ENCODE assay signal across 8 cellular contexts in genomic region chr11:87352759-87353707, GRCh38.
A peak's percentile ranks its signal among the peaks of the same experiment; 100 is the strongest.
DNase-seq lines count a peak whose midpoint lies in the region; ATAC-seq and TF ChIP-seq lines count a peak whose summit lies in the region.

No MANE protein-coding gene starts in this region.

- ATAC-seq in GM21723 (IDR thresholded peaks at IDR 0.05; ENCODE audit: unreplicated experiment): peak; percentile 97
- ATAC-seq in foreskin keratinocyte: peak; percentile 95

- H3K9me3 Mint-ChIP-seq in activated T-helper 2 cell treated with anti-CD3 and anti-CD28 coated beads, Interferon-gamma antibody, Interleukin-2, Interleukin-4, amounts not matched to agents 10 μg/mL and 5 μg/mL and 100 μg/mL, durations not matched to agents 14 hours and 24 hours and 36 hours: no peaks in the 10 kb centered on the region
- H3K9me3 Mint-ChIP-seq in osteocyte (ENCODE audit: unreplicated experiment): no peaks in the 10 kb centered on the region

- H3K36me3 Mint-ChIP-seq in activated T-helper 2 cell treated with anti-CD3 and anti-CD28 coated beads, Interferon-gamma antibody, Interleukin-2, Interleukin-4, amounts not matched to agents 10 μg/mL and 5 μg/mL and 100 μg/mL, durations not matched to agents 14 hours and 24 hours and 36 hours (ENCODE audit: low read depth): no peaks in the 10 kb centered on the region
- H3K36me3 Mint-ChIP-seq in osteocyte (ENCODE audit: unreplicated experiment): no peaks in the 10 kb centered on the region

- TF ChIP-seq CTCF in foreskin keratinocyte (conservative IDR thresholded peaks at IDR 0.05) (peak; percentile 99), osteocyte (IDR thresholded peaks at IDR 0.05) (peak; percentile 98), tibial artery (IDR thresholded peaks at IDR 0.05) (peak; percentile 99 to 100)

- intact Hi-C loops in activated T-helper 2 cell treated with anti-CD3 and anti-CD28 coated beads, Interferon-gamma antibody, Interleukin-2, Interleukin-4, amounts not matched to agents 10 μg/mL and 5 μg/mL and 100 μg/mL, durations not matched to agents 14 hours and 24 hours and 36 hours (cut with micrococcal nuclease): loop anchor here (1.0 to 5.0 kb wide), 2 partner anchors 68 to 1189 kb away; no protein-coding TSS in a partner anchor
- intact Hi-C loops in tibial artery (cut with DNase I; ENCODE audit: low total_unique reads): loop anchor here (2.0 to 5.0 kb wide), 2 partner anchors 72 to 1189 kb away; no protein-coding TSS in a partner anchor

- H3K4me3 ChIP-seq in Jurkat, Clone E6-1 (ENCODE audit: low read length): no peak overlapping the region
- no peak overlapping the region for H3K4me3 ChIP-seq in tibial artery

- H3K4me3 Mint-ChIP-seq in activated T-helper 2 cell treated with anti-CD3 and anti-CD28 coated beads, Interferon-gamma antibody, Interleukin-2, Interleukin-4, amounts not matched to agents 10 μg/mL and 5 μg/mL and 100 μg/mL, durations not matched to agents 14 hours and 24 hours and 36 hours (ENCODE audit: low read depth): no peak overlapping the region
- no peak overlapping the region for H3K4me3 Mint-ChIP-seq in osteocyte (ENCODE audit: unreplicated experiment)

- DNase-seq in ELF-1 (ENCODE audit: low read depth, low spot score) (peak; percentile 88), RPMI8226 (peak; percentile 87), foreskin keratinocyte (peak; percentile 73 to 82), osteocyte (ENCODE audit: extremely low spot score, unreplicated experiment) (peak; percentile 94), tibial artery (peak; percentile 77 to 89)
- DNase-seq in Jurkat, Clone E6-1 (ENCODE audit: low read depth, low spot score): peak; percentile 52
- DNase-seq in activated T-helper 2 cell treated with anti-CD3 and anti-CD28 coated beads, Interferon-gamma antibody, Interleukin-2, Interleukin-4, amounts not matched to agents 10 μg/mL and 5 μg/mL and 100 μg/mL, durations not matched to agents 14 hours and 24 hours and 36 hours (ENCODE audit: low spot score): peak; percentile 73

- no peak overlapping the region for H3K27ac ChIP-seq in foreskin keratinocyte
- H3K27ac ChIP-seq in tibial artery: peak overlapping the region; percentile 16 to 21

- H3K4me1 ChIP-seq in foreskin keratinocyte: peaks cover 3% of the 10 kb centered on the region
- peaks cover 0 to 30% (median 14%) of the 10 kb centered on the region in 4 donors for H3K4me1 ChIP-seq in tibial artery

- peaks cover 7% of the 10 kb centered on the region for H3K27me3 Mint-ChIP-seq in activated T-helper 2 cell treated with anti-CD3 and anti-CD28 coated beads, Interferon-gamma antibody, Interleukin-2, Interleukin-4, amounts not matched to agents 10 μg/mL and 5 μg/mL and 100 μg/mL, durations not matched to agents 14 hours and 24 hours and 36 hours (ENCODE audit: low read depth)
- H3K27me3 Mint-ChIP-seq in osteocyte (ENCODE audit: unreplicated experiment): peaks cover 3% of the 10 kb centered on the region

- H3K27ac Mint-ChIP-seq in activated T-helper 2 cell treated with anti-CD3 and anti-CD28 coated beads, Interferon-gamma antibody, Interleukin-2, Interleukin-4, amounts not matched to agents 10 μg/mL and 5 μg/mL and 100 μg/mL, durations not matched to agents 14 hours and 24 hours and 36 hours: no peak overlapping the region
- no peak overlapping the region for H3K27ac Mint-ChIP-seq in osteocyte (ENCODE audit: unreplicated experiment)

- peaks cover 7% of the 10 kb centered on the region for H3K4me1 Mint-ChIP-seq in activated T-helper 2 cell treated with anti-CD3 and anti-CD28 coated beads, Interferon-gamma antibody, Interleukin-2, Interleukin-4, amounts not matched to agents 10 μg/mL and 5 μg/mL and 100 μg/mL, durations not matched to agents 14 hours and 24 hours and 36 hours (ENCODE audit: low read depth)
- H3K4me1 Mint-ChIP-seq in osteocyte (ENCODE audit: unreplicated experiment): peaks cover 9% of the 10 kb centered on the region

- H3K36me3 ChIP-seq in tibial artery: no peaks in the 10 kb centered on the region

- no peaks in the 10 kb centered on the region for H3K9me3 ChIP-seq in tibial artery

- H3K27me3 ChIP-seq in foreskin keratinocyte (no peaks in the 10 kb centered on the region), tibial artery (no peaks in the 10 kb centered on the region)
